In genomic region chr10:14016011-14016536, GRCh38 we compare ENCODE assay signal across 10 cellular contexts.
DNase-seq lines count a peak whose midpoint lies in the region; TF ChIP-seq lines count a peak whose summit lies in the region.
"Had no signal": no experiment of that assay in that cellular context is flagged by ENCODE, and none has a peak within 500 bp of the region (broad histone marks: within the 10 kb centered on the region; RNA-seq: fewer than 3 reads in every experiment).

No MANE protein-coding gene starts in this region.

- TF ChIP-seq POLR2A in adrenal gland (IDR thresholded peaks at IDR 0.05) = no peak

- intact Hi-C loops in adrenal gland (cut with DNase I) = no loop called here

- no peaks in the 10 kb centered on the region for H3K9me3 ChIP-seq in adrenal gland (replicated peaks in 1 of 3)

- DNase-seq in SIG-M5 treated with dmso at 0.1 percent for 504 hours (lab: John Stamatoyannopoulos, UW; ENCODE audit: unreplicated experiment) = peak; percentile 2
- DNase-seq in SIG-M5 (lab: John Stamatoyannopoulos, UW) = no peak
- peak; percentile 50 to 80 (median 66) for DNase-seq in adrenal gland
- DNase-seq in hippocampal formation (lab: John Stamatoyannopoulos, UW) = peak; percentile 26 to 41
- peak; percentile 35 for DNase-seq in superior temporal gyrus (ENCODE audit: extremely low spot score)
- DNase-seq in NK-92 (lab: John Stamatoyannopoulos, UW; ENCODE audit: unreplicated experiment) = no peak
- DNase-seq in NCI-H1105 (lab: John Stamatoyannopoulos, UW) = no peak
- no peak for DNase-seq in GM10266 (ENCODE audit: extremely low spot score)
- DNase-seq: activated CD4-positive, alpha-beta T cell treated with anti-CD3 and anti-CD28 coated beads for 48 hours; occipital lobe had no signal

- H3K4me3 ChIP-seq in adrenal gland = no peak overlapping the region

- WGBS in adrenal gland, 4 donors = 36 to 50% (median 42%) methylated on average over 8 of the region's 8 CpGs

- peaks cover 0 to 5% of the 10 kb centered on the region in 2 donors for H3K4me1 ChIP-seq in adrenal gland (replicated peaks in 1 of 2)

- peak overlapping the region in 2 of 5 donors; percentile 47 to 63 for H3K27ac ChIP-seq in adrenal gland

- no peak for TF ChIP-seq CTCF in adrenal gland (IDR thresholded peaks at IDR 0.05)
- TF ChIP-seq CTCF in GM10266 (IDR thresholded peaks at IDR 0.05; ENCODE audit: control insufficient read depth, insufficient read depth, low read depth, missing control alignments) = no peak

- no peaks in the 10 kb centered on the region for H3K27me3 ChIP-seq in adrenal gland

- no peaks in the 10 kb centered on the region for H3K36me3 ChIP-seq in adrenal gland (replicated peaks in 1 of 2)

Comparison
In these comparisons a context has a peak if more than half of its experiments do, and no peak if none do; other contexts are left out.
1. DNase-seq: peak in SIG-M5 treated with dmso at 0.1 percent for 504 hours (single experiment), adrenal gland (7 of 7), hippocampal formation (2 of 2) and superior temporal gyrus (single experiment); none in SIG-M5 (single experiment), NK-92 (single experiment), NCI-H1105 (single experiment) and GM10266 (single experiment).